Comparison of ENCODE assay signal across 30 cellular contexts in genomic region chr14:61599959-61600358, GRCh38.
DNase-seq lines count a peak whose midpoint lies in the region; ATAC-seq and TF ChIP-seq lines count a peak whose summit lies in the region.
"Had no signal": no experiment of that assay in that cellular context is flagged by ENCODE, and none has a peak within 500 bp of the region (broad histone marks: within the 10 kb centered on the region; RNA-seq: fewer than 3 reads in every experiment).

No MANE protein-coding gene starts in this region.

- peaks cover 2 to 5% of the 10 kb centered on the region in 2 donors for H3K9me3 Mint-ChIP-seq in stimulated activated naive CD8-positive, alpha-beta T cell treated with anti-CD3 and anti-CD28 coated beads, Interleukin-15, amount 100 ng/mL, for 72 hours
- H3K9me3 Mint-ChIP-seq in memory B cell: no peaks in the 10 kb centered on the region
- peaks cover 2% of the 10 kb centered on the region for H3K9me3 Mint-ChIP-seq in activated T-cell treated with anti-CD3 and anti-CD28 coated beads, Interleukin-2, amount 50 U/mL, for 24 hours
- H3K9me3 Mint-ChIP-seq: CD4-positive, alpha-beta memory T cell; T-cell had no signal

- H3K27ac Mint-ChIP-seq in stimulated activated naive CD8-positive, alpha-beta T cell treated with anti-CD3 and anti-CD28 coated beads, Interleukin-15, amount 100 ng/mL, for 72 hours: no peak overlapping the region
- H3K27ac Mint-ChIP-seq in memory B cell: no peak overlapping the region
- no peak overlapping the region for H3K27ac Mint-ChIP-seq in activated T-cell treated with anti-CD3 and anti-CD28 coated beads, Interleukin-2, amount 50 U/mL, for 24 hours
- H3K27ac Mint-ChIP-seq: CD4-positive, alpha-beta memory T cell; T-cell had no signal

- H3K4me1 ChIP-seq in Loucy (ENCODE audit: insufficient read depth, low read length, poor library complexity, severe bottlenecking): peaks cover 49% of the 10 kb centered on the region
- peaks cover 16 to 65% (median 26%) of the 10 kb centered on the region in 6 donors for H3K4me1 ChIP-seq in spleen

- no peaks in the 10 kb centered on the region for H3K36me3 Mint-ChIP-seq in memory B cell
- no peaks in the 10 kb centered on the region for H3K36me3 Mint-ChIP-seq in activated T-cell treated with anti-CD3 and anti-CD28 coated beads, Interleukin-2, amount 50 U/mL, for 24 hours (ENCODE audit: low read depth)
- H3K36me3 Mint-ChIP-seq: T-cell had no signal

- peak overlapping the region; percentile 51 for H3K9ac ChIP-seq in Loucy (ENCODE audit: low read depth, low read length, poor library complexity, severe bottlenecking)

- H3K4me2 ChIP-seq in Loucy (ENCODE audit: low read depth, low read length, poor library complexity, severe bottlenecking): peak overlapping the region; percentile 61
- H3K4me2 ChIP-seq: PC-9 had no signal

- H3K27ac ChIP-seq in spleen: peak overlapping the region in 6 of 8 donors; percentile 22 to 87 (median 58)
- H3K27ac ChIP-seq: GM23248, PC-9, SJCRH30 had no signal

- H3K27me3 ChIP-seq in Loucy (ENCODE audit: insufficient read depth, low read length, poor library complexity, severe bottlenecking) (no peaks in the 10 kb centered on the region), spleen (replicated peaks in 1 of 7) (no peaks in the 10 kb centered on the region)
- H3K27me3 ChIP-seq: SJCRH30 had no signal

- H3K36me3 ChIP-seq in Loucy (ENCODE audit: insufficient read depth, low read length): no peaks in the 10 kb centered on the region
- H3K36me3 ChIP-seq in spleen: no peaks in the 10 kb centered on the region
- H3K36me3 ChIP-seq: SJCRH30 had no signal

- H3K9me3 ChIP-seq in Loucy (ENCODE audit: insufficient read depth, low read depth, low read length) (no peaks in the 10 kb centered on the region), spleen (no peaks in the 10 kb centered on the region)
- H3K9me3 ChIP-seq: SJCRH30 had no signal

- H3K4me3 Mint-ChIP-seq in stimulated activated naive CD8-positive, alpha-beta T cell treated with anti-CD3 and anti-CD28 coated beads, Interleukin-15, amount 100 ng/mL, for 72 hours: no peak overlapping the region
- no peak overlapping the region for H3K4me3 Mint-ChIP-seq in memory B cell
- H3K4me3 Mint-ChIP-seq in activated T-cell treated with anti-CD3 and anti-CD28 coated beads, Interleukin-2, amount 50 U/mL, for 24 hours: no peak overlapping the region
- H3K4me3 Mint-ChIP-seq: CD4-positive, alpha-beta memory T cell; T-cell had no signal

- no peak for DNase-seq in stimulated activated naive CD8-positive, alpha-beta T cell treated with anti-CD3 and anti-CD28 coated beads, Interleukin-15, amount 100 ng/mL, for 72 hours
- no peak for DNase-seq in stimulated activated naive CD8-positive, alpha-beta T cell treated with anti-CD3 and anti-CD28 coated beads, Interleukin-15, Interleukin-2, amounts not matched to agents 100 U/mL and 50 U/mL, for 24 hours
- no peak for DNase-seq in memory B cell (ENCODE audit: low spot score in 2 of 2)
- no peak for DNase-seq in spleen
- no peak for DNase-seq in activated T-cell treated with anti-CD3 and anti-CD28 coated beads, Interleukin-2, amount 50 U/mL, for 24 hours
- no peak for DNase-seq in effector CD4-positive, alpha-beta T cell
- DNase-seq: C1 segment of cervical spinal cord; Caco-2; CD4-positive, alpha-beta memory T cell; EL; GF-D8; GM23248; H7; IMR-90; KG1; NCI-H1092; NCI-H1436 treated with DMSO at 0.1 percent for 48 hours; NCI-H187 treated with DMSO at 0.1 percent for 48 hours; NCI-H2107; NCI-H446 treated with DMSO at 0.1 percent for 48 hours; NCI-H526; NCI-H82; NK-92 treated with Interleukin-12 subunit alpha and Interleukin-12 subunit beta, amount 100 ng/mL, for 24 hours; PC-9; SJCRH30; T-cell had no signal

- ATAC-seq in stimulated activated naive CD8-positive, alpha-beta T cell treated with anti-CD3 and anti-CD28 coated beads, Interleukin-15, amount 100 ng/mL, for 72 hours: peak; percentile 34
- no peak for ATAC-seq in stimulated activated naive CD8-positive, alpha-beta T cell treated with anti-CD3 and anti-CD28 coated beads, Interleukin-15, Interleukin-2, amounts not matched to agents 100 U/mL and 50 U/mL, for 24 hours
- ATAC-seq in memory B cell (ENCODE audit: low read depth) (peak; percentile 52), HG02981 (IDR thresholded peaks at IDR 0.05; ENCODE audit: unreplicated experiment) (no peak)
- ATAC-seq: Right ventricle myocardium inferior, SK-N-SH treated with all-trans-retinoic acid at 6 μM for 48 hours, T-cell had no signal

- H2AFZ ChIP-seq in Loucy (ENCODE audit: low read length): no peak overlapping the region
- H2AFZ ChIP-seq: PC-9 had no signal

- TF ChIP-seq CTCF in Loucy (conservative IDR thresholded peaks at IDR 0.05; ENCODE audit: low read length) (no peak), spleen (IDR thresholded peaks at IDR 0.05 in 8 of 11, conservative IDR thresholded peaks at IDR 0.05 in 3 of 11) (no peak)

- no peaks in the 10 kb centered on the region for H3K27me3 Mint-ChIP-seq in stimulated activated naive CD8-positive, alpha-beta T cell treated with anti-CD3 and anti-CD28 coated beads, Interleukin-15, amount 100 ng/mL, for 72 hours
- no peaks in the 10 kb centered on the region for H3K27me3 Mint-ChIP-seq in memory B cell
- no peaks in the 10 kb centered on the region for H3K27me3 Mint-ChIP-seq in activated T-cell treated with anti-CD3 and anti-CD28 coated beads, Interleukin-2, amount 50 U/mL, for 24 hours
- H3K27me3 Mint-ChIP-seq: CD4-positive, alpha-beta memory T cell; T-cell had no signal

- intact Hi-C loops in spleen (cut with DNase I; ENCODE audit: low total_unique reads): no loop called here

- H3K9me2 ChIP-seq in Loucy (replicated peaks; ENCODE audit: low read depth, low read length): no peaks in the 10 kb centered on the region

- H3K79me2 ChIP-seq in Loucy (ENCODE audit: insufficient read depth, low read length): no peaks in the 10 kb centered on the region

- peaks cover 31% of the 10 kb centered on the region for H3K4me1 Mint-ChIP-seq in stimulated activated naive CD8-positive, alpha-beta T cell treated with anti-CD3 and anti-CD28 coated beads, Interleukin-15, amount 100 ng/mL, for 72 hours
- H3K4me1 Mint-ChIP-seq in memory B cell: peaks cover 20% of the 10 kb centered on the region
- H3K4me1 Mint-ChIP-seq in activated T-cell treated with anti-CD3 and anti-CD28 coated beads, Interleukin-2, amount 50 U/mL, for 24 hours (ENCODE audit: low read depth): peaks cover 48% of the 10 kb centered on the region

- 78 to 100% (median 88%) methylated on average over 1 of the region's 1 CpG for WGBS in spleen, 5 donors

- no peak for TF ChIP-seq POLR2A in spleen (IDR thresholded peaks at IDR 0.05)

- no peaks in the 10 kb centered on the region for H4K20me1 ChIP-seq in Loucy (ENCODE audit: insufficient read depth, low read length, poor library complexity, severe bottlenecking)

- H3K4me3 ChIP-seq in Loucy (ENCODE audit: low read length, poor library complexity, severe bottlenecking) (peak overlapping the region; percentile 60), spleen (no peak overlapping the region)
- H3K4me3 ChIP-seq: GM23248, PC-9, SJCRH30 had no signal

- H3F3A ChIP-seq in Loucy (ENCODE audit: low read depth): peaks cover 7% of the 10 kb centered on the region; the same call in 1 of the 2 replicates

Comparison
In these comparisons a context has a peak if more than half of its experiments do, and no peak if none do; other contexts are left out.
1. ATAC-seq: peak in stimulated activated naive CD8-positive, alpha-beta T cell treated with anti-CD3 and anti-CD28 coated beads, Interleukin-15, amount 100 ng/mL, for 72 hours (single experiment) and memory B cell (single experiment); none in stimulated activated naive CD8-positive, alpha-beta T cell treated with anti-CD3 and anti-CD28 coated beads, Interleukin-15, Interleukin-2, amounts not matched to agents 100 U/mL and 50 U/mL, for 24 hours (single experiment) and HG02981 (single experiment).